In genomic region chr12:78759387-78759786, GRCh38 we compare ENCODE assay signal across 16 cellular contexts.
A peak's percentile ranks its signal among the peaks of the same experiment; 100 is the strongest.
DNase-seq lines count a peak whose midpoint lies in the region; TF ChIP-seq lines count a peak whose summit lies in the region.
"Had no signal": no experiment of that assay in that cellular context is flagged by ENCODE, and none has a peak within 500 bp of the region (broad histone marks: within the 10 kb centered on the region; RNA-seq: fewer than 3 reads in every experiment).

No MANE protein-coding gene starts in this region.

- DNase-seq in AG08395 (ENCODE audit: low spot score) (peak; percentile 2), HFFc6 (peak; percentile 21), amniotic epithelial cell (ENCODE audit: low read depth) (peak; percentile 57), glomerular visceral epithelial cell (ENCODE audit: extremely low spot score) (peak; percentile 5), caudate nucleus (lab: John Stamatoyannopoulos, UW) (no peak), retina (no peak)
- no peak for DNase-seq in activated T-helper 2 cell treated with anti-CD3 and anti-CD28 coated beads, Interferon-gamma antibody, Interleukin-2, Interleukin-4, amounts not matched to agents 10 μg/mL and 5 μg/mL and 100 μg/mL, durations not matched to agents 14 hours and 24 hours and 36 hours (ENCODE audit: low spot score)
- DNase-seq in effector CD8-positive, alpha-beta T cell (lab: John Stamatoyannopoulos, UW), result no peak
- DNase-seq: activated CD4-positive, alpha-beta T cell treated with anti-CD3 and anti-CD28 coated beads for 36 hours; activated effector memory CD4-positive, alpha-beta T cell treated with Interleukin-2 at 50 U/mL for 16 hours; GOT3; head of caudate nucleus; tibial artery had no signal

- peaks cover 11% of the 10 kb centered on the region for H3K4me1 Mint-ChIP-seq in HFFc6 (ENCODE audit: low read depth)
- H3K4me1 Mint-ChIP-seq in activated T-helper 2 cell treated with anti-CD3 and anti-CD28 coated beads, Interferon-gamma antibody, Interleukin-2, Interleukin-4, amounts not matched to agents 10 μg/mL and 5 μg/mL and 100 μg/mL, durations not matched to agents 14 hours and 24 hours and 36 hours (ENCODE audit: low read depth), result no peaks in the 10 kb centered on the region
- H3K4me1 Mint-ChIP-seq: activated CD4-positive, alpha-beta T cell treated with anti-CD3 and anti-CD28 coated beads for 36 hours; CD14-positive monocyte; memory B cell had no signal

- H3K4me3 Mint-ChIP-seq in HFFc6, result no peak overlapping the region
- H3K4me3 Mint-ChIP-seq in activated T-helper 2 cell treated with anti-CD3 and anti-CD28 coated beads, Interferon-gamma antibody, Interleukin-2, Interleukin-4, amounts not matched to agents 10 μg/mL and 5 μg/mL and 100 μg/mL, durations not matched to agents 14 hours and 24 hours and 36 hours (ENCODE audit: low read depth), result no peak overlapping the region
- H3K4me3 Mint-ChIP-seq: activated CD4-positive, alpha-beta T cell treated with anti-CD3 and anti-CD28 coated beads for 36 hours; CD14-positive monocyte; memory B cell had no signal

- H3K27ac Mint-ChIP-seq in HFFc6, result peak overlapping the region; percentile 69
- H3K27ac Mint-ChIP-seq in activated T-helper 2 cell treated with anti-CD3 and anti-CD28 coated beads, Interferon-gamma antibody, Interleukin-2, Interleukin-4, amounts not matched to agents 10 μg/mL and 5 μg/mL and 100 μg/mL, durations not matched to agents 14 hours and 24 hours and 36 hours, result no peak overlapping the region
- H3K27ac Mint-ChIP-seq: activated CD4-positive, alpha-beta T cell treated with anti-CD3 and anti-CD28 coated beads for 36 hours; CD14-positive monocyte; memory B cell had no signal

- H3K36me3 Mint-ChIP-seq in HFFc6 (ENCODE audit: low read depth), result peaks cover 5% of the 10 kb centered on the region; the same call in 1 of the 2 replicates
- no peaks in the 10 kb centered on the region for H3K36me3 Mint-ChIP-seq in activated T-helper 2 cell treated with anti-CD3 and anti-CD28 coated beads, Interferon-gamma antibody, Interleukin-2, Interleukin-4, amounts not matched to agents 10 μg/mL and 5 μg/mL and 100 μg/mL, durations not matched to agents 14 hours and 24 hours and 36 hours (ENCODE audit: low read depth)
- H3K36me3 Mint-ChIP-seq: CD14-positive monocyte, memory B cell had no signal

- intact Hi-C loops in activated T-helper 2 cell treated with anti-CD3 and anti-CD28 coated beads, Interferon-gamma antibody, Interleukin-2, Interleukin-4, amounts not matched to agents 10 μg/mL and 5 μg/mL and 100 μg/mL, durations not matched to agents 14 hours and 24 hours and 36 hours (cut with micrococcal nuclease), result no loop called here

- no peaks in the 10 kb centered on the region for H3K27me3 Mint-ChIP-seq in HFFc6 (ENCODE audit: insufficient read depth)
- no peaks in the 10 kb centered on the region for H3K27me3 Mint-ChIP-seq in activated T-helper 2 cell treated with anti-CD3 and anti-CD28 coated beads, Interferon-gamma antibody, Interleukin-2, Interleukin-4, amounts not matched to agents 10 μg/mL and 5 μg/mL and 100 μg/mL, durations not matched to agents 14 hours and 24 hours and 36 hours (ENCODE audit: low read depth)
- H3K27me3 Mint-ChIP-seq: activated CD4-positive, alpha-beta T cell treated with anti-CD3 and anti-CD28 coated beads for 36 hours; memory B cell had no signal

- H3K27ac ChIP-seq in caudate nucleus (ENCODE audit: low read depth, low read length), result no peak overlapping the region
- H3K27ac ChIP-seq: SJSA1, tibial artery had no signal

- H3K9me3 Mint-ChIP-seq in HFFc6, result no peaks in the 10 kb centered on the region
- peaks cover 32% of the 10 kb centered on the region for H3K9me3 Mint-ChIP-seq in activated T-helper 2 cell treated with anti-CD3 and anti-CD28 coated beads, Interferon-gamma antibody, Interleukin-2, Interleukin-4, amounts not matched to agents 10 μg/mL and 5 μg/mL and 100 μg/mL, durations not matched to agents 14 hours and 24 hours and 36 hours

- TF ChIP-seq CTCF in HFFc6 (IDR thresholded peaks at IDR 0.05), result no peak

Comparison
In these comparisons a context has a peak if more than half of its experiments do, and no peak if none do; other contexts are left out.
1. DNase-seq: peak in AG08395 (single experiment), HFFc6 (single experiment), amniotic epithelial cell (single experiment) and glomerular visceral epithelial cell (single experiment); none in caudate nucleus (0 of 61), retina (single experiment), activated T-helper 2 cell treated with anti-CD3 and anti-CD28 coated beads, Interferon-gamma antibody, Interleukin-2, Interleukin-4, amounts not matched to agents 10 μg/mL and 5 μg/mL and 100 μg/mL, durations not matched to agents 14 hours and 24 hours and 36 hours (single experiment) and effector CD8-positive, alpha-beta T cell (single experiment).